In genomic region chr6:24535210-24535609, GRCh38 we compare ENCODE assay signal across 36 cellular contexts.
"Had no signal": no experiment of that assay in that cellular context is flagged by ENCODE, and none has a peak within 500 bp of the region (broad histone marks: within the 10 kb centered on the region; RNA-seq: fewer than 3 reads in every experiment).

No MANE protein-coding gene starts in this region.

- H3K4me1 Mint-ChIP-seq: activated B cell treated with CpG ODN at 0.5 μM for 24 hours; activated CD4-positive, alpha-beta T cell treated with anti-CD3 and anti-CD28 coated beads, Interleukin-2, amount 10 ng/mL, durations not matched to agents 24 days and 14 days; activated naive CD8-positive, alpha-beta T cell treated with anti-CD3 and anti-CD28 coated beads for 36 hours; activated T-helper 17 cell treated with anti-CD3 and anti-CD28 coated beads, Interleukin-2, amount 50 U/mL, for 72 hours had no signal

- H3K4me1 ChIP-seq: adrenal gland, body of pancreas, breast epithelium had no signal

- FAIRE-seq: astrocyte, TTC549 had no signal

- H3K9me3 ChIP-seq: adrenal gland, body of pancreas, breast epithelium had no signal

- H3K27me3 Mint-ChIP-seq: activated B cell treated with CpG ODN at 0.5 μM for 24 hours; activated CD4-positive, alpha-beta memory T cell treated with anti-CD3 and anti-CD28 coated beads for 36 hours; activated CD4-positive, alpha-beta T cell treated with anti-CD3 and anti-CD28 coated beads, Interleukin-2, amount 10 ng/mL, durations not matched to agents 24 days and 14 days; activated CD8-positive, alpha-beta T cell treated with anti-CD3 and anti-CD28 coated beads for 36 hours; activated naive CD8-positive, alpha-beta T cell treated with anti-CD3 and anti-CD28 coated beads for 36 hours; activated T-helper 17 cell treated with anti-CD3 and anti-CD28 coated beads, Interleukin-2, amount 50 U/mL, for 72 hours had no signal

- H3K9me3 Mint-ChIP-seq: activated B cell treated with CpG ODN at 0.5 μM for 24 hours; activated CD4-positive, alpha-beta memory T cell treated with anti-CD3 and anti-CD28 coated beads for 36 hours; activated CD4-positive, alpha-beta T cell treated with anti-CD3 and anti-CD28 coated beads, Interleukin-2, amount 10 ng/mL, durations not matched to agents 24 days and 14 days; activated CD8-positive, alpha-beta T cell treated with anti-CD3 and anti-CD28 coated beads for 36 hours; activated naive CD4-positive, alpha-beta T cell treated with anti-CD3 and anti-CD28 coated beads for 36 hours; activated naive CD4-positive, alpha-beta T cell treated with anti-CD3 and anti-CD28 coated beads, Interleukin-2, amount 50 U/mL, for 72 hours; activated naive CD8-positive, alpha-beta T cell treated with anti-CD3 and anti-CD28 coated beads for 36 hours; activated T-cell treated with anti-CD3 and anti-CD28 coated beads, Interleukin-2, amount 50 U/mL, for 4 hours; activated T-cell treated with anti-CD3 and anti-CD28 coated beads, Interleukin-2, amount 50 U/mL, for 72 hours; activated T-helper 1 cell treated with anti-CD3 and anti-CD28 coated beads, Interleukin-12 subunit alpha, Interleukin-12 subunit beta, Interleukin-2, Interleukin-4 antibody, amounts not matched to agents 30 ng/mL and 10 ng/mL and 1 ng/mL, durations not matched to agents 14 hours and 24 hours and 36 hours; activated T-helper 17 cell treated with anti-CD3 and anti-CD28 coated beads, Interleukin-2, amount 50 U/mL, for 72 hours; T-helper 1 cell treated with Interleukin-12 subunit alpha and Interleukin-12 subunit beta and Interleukin-4 antibody, amounts not matched to agents 30 μg/mL and 1 μg/mL, for 36 hours; T-helper 2 cell treated with Interferon-gamma antibody and Interleukin-4, amounts not matched to agents 5 μg/mL and 100 μg/mL, for 36 hours had no signal

- H3K4me3 Mint-ChIP-seq: activated B cell treated with CpG ODN at 0.5 μM for 24 hours; activated CD4-positive, alpha-beta memory T cell treated with anti-CD3 and anti-CD28 coated beads for 36 hours; activated CD4-positive, alpha-beta T cell treated with anti-CD3 and anti-CD28 coated beads, Interleukin-2, amount 10 ng/mL, durations not matched to agents 24 days and 14 days; activated CD8-positive, alpha-beta T cell treated with anti-CD3 and anti-CD28 coated beads for 36 hours; activated naive CD4-positive, alpha-beta T cell treated with anti-CD3 and anti-CD28 coated beads for 36 hours; activated naive CD8-positive, alpha-beta T cell treated with anti-CD3 and anti-CD28 coated beads for 36 hours; activated T-cell treated with anti-CD3 and anti-CD28 coated beads, Interleukin-2, amount 50 U/mL, for 4 hours; activated T-cell treated with anti-CD3 and anti-CD28 coated beads, Interleukin-2, amount 50 U/mL, for 72 hours; activated T-helper 1 cell treated with anti-CD3 and anti-CD28 coated beads, Interleukin-12 subunit alpha, Interleukin-12 subunit beta, Interleukin-2, Interleukin-4 antibody, amounts not matched to agents 30 ng/mL and 10 ng/mL and 1 ng/mL, durations not matched to agents 14 hours and 24 hours and 36 hours; activated T-helper 17 cell treated with anti-CD3 and anti-CD28 coated beads, Interleukin-2, amount 50 U/mL, for 72 hours; T-helper 1 cell treated with Interleukin-12 subunit alpha and Interleukin-12 subunit beta and Interleukin-4 antibody, amounts not matched to agents 30 μg/mL and 1 μg/mL, for 36 hours; T-helper 2 cell treated with Interferon-gamma antibody and Interleukin-4, amounts not matched to agents 5 μg/mL and 100 μg/mL, for 36 hours had no signal

- H3K27ac Mint-ChIP-seq: activated B cell treated with CpG ODN at 0.5 μM for 24 hours; activated CD4-positive, alpha-beta memory T cell treated with anti-CD3 and anti-CD28 coated beads for 36 hours; activated CD4-positive, alpha-beta T cell treated with anti-CD3 and anti-CD28 coated beads, Interleukin-2, amount 10 ng/mL, durations not matched to agents 24 days and 14 days; activated CD8-positive, alpha-beta T cell treated with anti-CD3 and anti-CD28 coated beads for 36 hours; activated naive CD4-positive, alpha-beta T cell treated with anti-CD3 and anti-CD28 coated beads for 36 hours; activated naive CD4-positive, alpha-beta T cell treated with anti-CD3 and anti-CD28 coated beads, Interleukin-2, amount 50 U/mL, for 72 hours; activated naive CD8-positive, alpha-beta T cell treated with anti-CD3 and anti-CD28 coated beads for 36 hours; activated T-cell treated with anti-CD3 and anti-CD28 coated beads, Interleukin-2, amount 50 U/mL, for 72 hours; activated T-helper 1 cell treated with anti-CD3 and anti-CD28 coated beads, Interleukin-12 subunit alpha, Interleukin-12 subunit beta, Interleukin-2, Interleukin-4 antibody, amounts not matched to agents 30 ng/mL and 10 ng/mL and 1 ng/mL, durations not matched to agents 14 hours and 24 hours and 36 hours; activated T-helper 17 cell treated with anti-CD3 and anti-CD28 coated beads, Interleukin-2, amount 50 U/mL, for 72 hours; T-helper 1 cell treated with Interleukin-12 subunit alpha and Interleukin-12 subunit beta and Interleukin-4 antibody, amounts not matched to agents 30 μg/mL and 1 μg/mL, for 36 hours; T-helper 2 cell treated with Interferon-gamma antibody and Interleukin-4, amounts not matched to agents 5 μg/mL and 100 μg/mL, for 36 hours had no signal

- ATAC-seq: activated CD8-positive, alpha-beta T cell treated with anti-CD3 and anti-CD28 coated beads for 36 hours; activated naive CD4-positive, alpha-beta T cell treated with anti-CD3 and anti-CD28 coated beads, Interleukin-2, amount 50 U/mL, for 72 hours; activated T-cell treated with anti-CD3 and anti-CD28 coated beads, Interleukin-2, amount 50 U/mL, for 4 hours; activated T-cell treated with anti-CD3 and anti-CD28 coated beads, Interleukin-2, amount 50 U/mL, for 72 hours; activated T-helper 17 cell treated with anti-CD3 and anti-CD28 coated beads, Interleukin-2, amount 50 U/mL, for 72 hours; body of pancreas had no signal

- H3K4me3 ChIP-seq: adrenal gland, body of pancreas, breast epithelium had no signal

- H3K36me3 ChIP-seq: brain microvascular endothelial cell, breast epithelium had no signal

- DNase-seq: activated B cell treated with CpG ODN at 0.5 μM for 24 hours; activated CD4-positive, alpha-beta memory T cell treated with anti-CD3 and anti-CD28 coated beads for 36 hours; activated CD4-positive, alpha-beta T cell treated with anti-CD3 and anti-CD28 coated beads for 4 hours; activated CD4-positive, alpha-beta T cell treated with anti-CD3 and anti-CD28 coated beads, Interleukin-2, amount 10 ng/mL, durations not matched to agents 24 days and 14 days; activated CD4-positive, alpha-beta T cell treated with anti-CD3 and anti-CD28 coated beads, Interleukin-2, amount 50 U/mL, for 1 hour; activated CD4-positive, alpha-beta T cell treated with anti-CD3 and anti-CD28 coated beads, Interleukin-2, amount 50 U/mL, for 4 hours; activated CD4-positive, CD25-positive, alpha-beta regulatory T cell treated with anti-CD3 and anti-CD28 coated beads, Interleukin-2, amount 50 U/mL, for 72 hours; activated CD8-positive, alpha-beta memory T cell treated with anti-CD3 and anti-CD28 coated beads, Interleukin-2, amount 50 U/mL, for 4 hours; activated CD8-positive, alpha-beta T cell treated with anti-CD3 and anti-CD28 coated beads for 36 hours; activated effector memory CD4-positive, alpha-beta T cell treated with anti-CD3 and anti-CD28 coated beads, Interleukin-2, amount 50 U/mL, for 16 hours; activated gamma-delta T cell treated with Interleukin-2 at 50 U/mL for 16 hours; activated naive CD4-positive, alpha-beta T cell; activated naive CD4-positive, alpha-beta T cell treated with anti-CD3 and anti-CD28 coated beads for 36 hours; activated naive CD4-positive, alpha-beta T cell treated with anti-CD3 and anti-CD28 coated beads, Interleukin-2, amount 50 U/mL, for 16 hours; activated naive CD8-positive, alpha-beta T cell treated with anti-CD3 and anti-CD28 coated beads for 36 hours; activated T-cell treated with anti-CD3 and anti-CD28 coated beads for 4 hours; activated T-cell treated with anti-CD3 and anti-CD28 coated beads, Interleukin-2, amount 50 U/mL, for 1 hour; activated T-cell treated with anti-CD3 and anti-CD28 coated beads, Interleukin-2, amount 50 U/mL, for 4 hours; activated T-cell treated with anti-CD3 and anti-CD28 coated beads, Interleukin-2, amount 50 U/mL, for 72 hours; adrenal gland; amniotic stem cell; aorta; body of pancreas; brain microvascular endothelial cell; central memory CD4-positive, alpha-beta T cell; T-helper 2 cell; T-helper 9 cell had no signal

- H3K27ac ChIP-seq: adrenal gland, body of pancreas, brain microvascular endothelial cell, breast epithelium, VCaP had no signal

- H3K27me3 ChIP-seq: adrenal gland, body of pancreas, brain microvascular endothelial cell, breast epithelium had no signal
